ENCODE assay signal across 24 cellular contexts in genomic region chr9:99722852-99723251, GRCh38.
DNase-seq lines count a peak whose midpoint lies in the region; ATAC-seq and TF ChIP-seq lines count a peak whose summit lies in the region.
"Had no signal": no experiment of that assay in that cellular context is flagged by ENCODE, and none has a peak within 500 bp of the region (broad histone marks: within the 10 kb centered on the region; RNA-seq: fewer than 3 reads in every experiment).

No MANE protein-coding gene starts in this region.

- no peak for TF ChIP-seq CTCF in nephron progenitor cell (IDR thresholded peaks at IDR 0.05)

- H3K4me1 ChIP-seq in HUES48 (ENCODE audit: control insufficient read depth, insufficient read depth, low read length), result peaks cover 24% of the 10 kb centered on the region
- H3K4me1 ChIP-seq: BE2C, gastroesophageal sphincter had no signal

- 0 out of 2 replicates have a peak, but pooled peaks cover 5% of the 10 kb centered on the region for H3K9me3 ChIP-seq in HUES48 (ENCODE audit: control insufficient read depth, insufficient read depth, low read length)
- H3K9me3 ChIP-seq: BE2C, esophagus squamous epithelium, gastroesophageal sphincter, SJCRH30 had no signal

- no peak overlapping the region for H3K9ac ChIP-seq in HUES48 (ENCODE audit: low read depth, low read length)

- H3K4me3 ChIP-seq in HUES48 (ENCODE audit: low read depth, low read length), result no peak overlapping the region
- H3K4me3 ChIP-seq: cardiac muscle cell, esophagus squamous epithelium, gastroesophageal sphincter, SJCRH30 had no signal

- H3K27me3 Mint-ChIP-seq in central memory CD8-positive, alpha-beta T cell, result no peaks in the 10 kb centered on the region
- no peaks in the 10 kb centered on the region for H3K27me3 Mint-ChIP-seq in nephron progenitor cell (ENCODE audit: low read depth, poor library complexity)

- H3K36me3 Mint-ChIP-seq in central memory CD8-positive, alpha-beta T cell (ENCODE audit: insufficient read depth), result no peaks in the 10 kb centered on the region
- H3K36me3 Mint-ChIP-seq in stimulated activated effector memory CD8-positive, alpha-beta T cell treated with anti-CD3 and anti-CD28 coated beads, Interleukin-12 subunit alpha, Interleukin-12 subunit beta, amount 100 ng/mL, for 72 hours, result no peaks in the 10 kb centered on the region
- H3K36me3 Mint-ChIP-seq in nephron progenitor cell (ENCODE audit: low read depth), result no peaks in the 10 kb centered on the region

- DNase-seq in NK-92 treated with Interleukin-12 subunit alpha and Interleukin-12 subunit beta, amount 100 ng/mL, for 24 hours (lab: John Stamatoyannopoulos, UW), result peak; percentile 26
- DNase-seq in NK-92 (lab: John Stamatoyannopoulos, UW; ENCODE audit: unreplicated experiment) (no peak), KG1 (lab: John Stamatoyannopoulos, UW) (no peak), nephron progenitor cell (no peak)
- no peak for DNase-seq in central memory CD8-positive, alpha-beta T cell (ENCODE audit: low spot score in 2 of 2)
- DNase-seq in stimulated activated effector memory CD8-positive, alpha-beta T cell treated with anti-CD3 and anti-CD28 coated beads, Interleukin-12 subunit alpha, Interleukin-12 subunit beta, amount 100 ng/mL, for 72 hours (ENCODE audit: low spot score in 2 of 2), result no peak
- DNase-seq: activated naive CD4-positive, alpha-beta T cell treated with Interleukin-2 at 50 U/mL for 16 hours; BE2C; effector CD8-positive, alpha-beta T cell; esophagus squamous epithelium; IMR-90; NCI-H1694 treated with DMSO at 0.1 percent for 48 hours; NCI-H2227 treated with DMSO at 0.1 percent for 48 hours; NCI-H774; SJCRH30; stimulated activated CD4-positive, alpha-beta T cell treated with anti-CD3 and anti-CD28 coated beads, Interleukin-12 subunit alpha, Interleukin-12 subunit beta, amount 100 ng/mL, for 4 hours; substantia nigra had no signal

- no peaks in the 10 kb centered on the region for H3K9me3 Mint-ChIP-seq in central memory CD8-positive, alpha-beta T cell
- H3K9me3 Mint-ChIP-seq in stimulated activated effector memory CD8-positive, alpha-beta T cell treated with anti-CD3 and anti-CD28 coated beads, Interleukin-12 subunit alpha, Interleukin-12 subunit beta, amount 100 ng/mL, for 72 hours, result no peaks in the 10 kb centered on the region
- H3K9me3 Mint-ChIP-seq in nephron progenitor cell, result no peaks in the 10 kb centered on the region
- H3K9me3 Mint-ChIP-seq: T-helper 1 cell treated with Interleukin-12 subunit alpha and Interleukin-12 subunit beta and Interleukin-4 antibody, amounts not matched to agents 30 μg/mL and 1 μg/mL, for 36 hours had no signal

- peak overlapping the region; percentile 61 for H3K27ac ChIP-seq in HUES48 (ENCODE audit: low read depth, low read length)
- H3K27ac ChIP-seq: 22Rv1, cardiac muscle cell, esophagus squamous epithelium, gastroesophageal sphincter, SJCRH30 had no signal

- H3K27ac Mint-ChIP-seq in central memory CD8-positive, alpha-beta T cell (ENCODE audit: low read depth), result no peak overlapping the region
- H3K27ac Mint-ChIP-seq in stimulated activated effector memory CD8-positive, alpha-beta T cell treated with anti-CD3 and anti-CD28 coated beads, Interleukin-12 subunit alpha, Interleukin-12 subunit beta, amount 100 ng/mL, for 72 hours, result no peak overlapping the region
- no peak overlapping the region for H3K27ac Mint-ChIP-seq in nephron progenitor cell
- H3K27ac Mint-ChIP-seq: T-helper 1 cell treated with Interleukin-12 subunit alpha and Interleukin-12 subunit beta and Interleukin-4 antibody, amounts not matched to agents 30 μg/mL and 1 μg/mL, for 36 hours had no signal

- H3K27me3 ChIP-seq in HUES48 (ENCODE audit: control insufficient read depth, insufficient read depth, low read length), result no peaks in the 10 kb centered on the region
- H3K27me3 ChIP-seq: BE2C, cardiac muscle cell, esophagus squamous epithelium, gastroesophageal sphincter had no signal

- peaks cover 35% of the 10 kb centered on the region for H3K4me1 Mint-ChIP-seq in central memory CD8-positive, alpha-beta T cell
- peaks cover 32% of the 10 kb centered on the region for H3K4me1 Mint-ChIP-seq in stimulated activated effector memory CD8-positive, alpha-beta T cell treated with anti-CD3 and anti-CD28 coated beads, Interleukin-12 subunit alpha, Interleukin-12 subunit beta, amount 100 ng/mL, for 72 hours
- H3K4me1 Mint-ChIP-seq in nephron progenitor cell, result no peaks in the 10 kb centered on the region

- H3K4me3 Mint-ChIP-seq in central memory CD8-positive, alpha-beta T cell, result no peak overlapping the region
- H3K4me3 Mint-ChIP-seq in stimulated activated effector memory CD8-positive, alpha-beta T cell treated with anti-CD3 and anti-CD28 coated beads, Interleukin-12 subunit alpha, Interleukin-12 subunit beta, amount 100 ng/mL, for 72 hours, result no peak overlapping the region
- H3K4me3 Mint-ChIP-seq in nephron progenitor cell, result no peak overlapping the region
- H3K4me3 Mint-ChIP-seq: T-helper 1 cell treated with Interleukin-12 subunit alpha and Interleukin-12 subunit beta and Interleukin-4 antibody, amounts not matched to agents 30 μg/mL and 1 μg/mL, for 36 hours had no signal

- ATAC-seq in central memory CD8-positive, alpha-beta T cell (replicated peaks; ENCODE audit: extremely low read depth, poor library complexity, severe bottlenecking), result peak; percentile 77
- ATAC-seq in stimulated activated effector memory CD8-positive, alpha-beta T cell treated with anti-CD3 and anti-CD28 coated beads, Interleukin-12 subunit alpha, Interleukin-12 subunit beta, amount 100 ng/mL, for 72 hours, result peak; percentile 68
- no peak for ATAC-seq in GM21619 (IDR thresholded peaks at IDR 0.05; ENCODE audit: unreplicated experiment)
- ATAC-seq: gastroesophageal sphincter, Panc1 had no signal

- no peaks in the 10 kb centered on the region for H3K36me3 ChIP-seq in HUES48 (ENCODE audit: control insufficient read depth, insufficient read depth, low read length)
- H3K36me3 ChIP-seq: BE2C, cardiac muscle cell, esophagus squamous epithelium, gastroesophageal sphincter, SJCRH30 had no signal
